In genomic region chr2:237916296-237916695, GRCh38 we compare ENCODE assay signal across 14 cellular contexts. TPM values are rescaled to one million over a fixed set of nuclear protein-coding genes. Genes with fewer than 3 reads are reported as not detected.
DNase-seq lines count a peak whose midpoint lies in the region; ATAC-seq and TF ChIP-seq lines count a peak whose summit lies in the region.
"Had no signal": no experiment of that assay in that cellular context is flagged by ENCODE, and none has a peak within 500 bp of the region (broad histone marks: within the 10 kb centered on the region; RNA-seq: fewer than 3 reads in every experiment).

No MANE protein-coding gene starts in this region.

- H3K36me3 Mint-ChIP-seq in memory B cell (no peaks in the 10 kb centered on the region), progenitor cell of endocrine pancreas (ENCODE audit: insufficient read depth) (peaks cover 4% of the 10 kb centered on the region)
- H3K36me3 Mint-ChIP-seq: CD4-positive, alpha-beta memory T cell had no signal

- H3K4me3 Mint-ChIP-seq in memory B cell = no peak overlapping the region
- H3K4me3 Mint-ChIP-seq in progenitor cell of endocrine pancreas (ENCODE audit: low read depth) = no peak overlapping the region
- H3K4me3 Mint-ChIP-seq: CD4-positive, alpha-beta memory T cell; GM23338 had no signal

- no peak for ATAC-seq in memory B cell (ENCODE audit: low read depth)
- no peak for ATAC-seq in GM19395 (IDR thresholded peaks at IDR 0.05; ENCODE audit: unreplicated experiment)
- ATAC-seq: GM12878, GM23338 had no signal

- H3K27me3 Mint-ChIP-seq in memory B cell (peaks cover 1% of the 10 kb centered on the region), progenitor cell of endocrine pancreas (peaks cover 6% of the 10 kb centered on the region)
- H3K27me3 Mint-ChIP-seq: CD4-positive, alpha-beta memory T cell had no signal

- H3K27ac Mint-ChIP-seq in memory B cell (peak overlapping the region; percentile 13), progenitor cell of endocrine pancreas (peak overlapping the region; percentile 2)
- H3K27ac Mint-ChIP-seq: GM23338 had no signal

- H3K9me3 Mint-ChIP-seq in memory B cell (no peaks in the 10 kb centered on the region), progenitor cell of endocrine pancreas (ENCODE audit: low read depth) (no peaks in the 10 kb centered on the region)
- H3K9me3 Mint-ChIP-seq: GM23338 had no signal

- DNase-seq in activated effector memory CD4-positive, alpha-beta T cell treated with anti-CD3 and anti-CD28 coated beads, Interleukin-2, amount 50 U/mL, for 16 hours = peak; percentile 25
- no peak for DNase-seq in activated effector memory CD4-positive, alpha-beta T cell treated with Interleukin-2 at 50 U/mL for 16 hours
- no peak for DNase-seq in memory B cell (ENCODE audit: low spot score in 2 of 2)
- DNase-seq in progenitor cell of endocrine pancreas (ENCODE audit: low spot score, unreplicated experiment) = no peak
- DNase-seq in NCI-H526 treated with DMSO at 0.1 percent for 48 hours (lab: John Stamatoyannopoulos, UW) = no peak
- no peak for DNase-seq in NCI-H1092 treated with DMSO at 0.1 percent for 48 hours (lab: John Stamatoyannopoulos, UW)
- DNase-seq: 8988T; CD4-positive, alpha-beta memory T cell; DMS79; H7 had no signal

- no peaks in the 10 kb centered on the region for H3K4me1 Mint-ChIP-seq in memory B cell
- H3K4me1 Mint-ChIP-seq in progenitor cell of endocrine pancreas (ENCODE audit: low read depth) = no peaks in the 10 kb centered on the region
- H3K4me1 Mint-ChIP-seq: GM23338 had no signal

- TF ChIP-seq CTCF in progenitor cell of endocrine pancreas (IDR thresholded peaks at IDR 0.05; ENCODE audit: unreplicated experiment) = no peak

RNA-seq across cellular contexts. Expression of gene UBE2F, which starts 50.5 kb away (rescaled TPM):
- 38.6 and 47.9 TPM in 2 replicates for total RNA-seq in progenitor cell of endocrine pancreas

RNA-seq across cellular contexts. Expression of gene RAMP1, which starts 56.9 kb away (rescaled TPM):
- 90.1 and 105 TPM in 2 replicates for total RNA-seq in progenitor cell of endocrine pancreas
- total RNA-seq: CD4-positive, alpha-beta memory T cell; G401 had no signal
